In genomic region chr19:42282036-42282762, GRCh38 we compare ENCODE assay signal across 9 cellular contexts. TPM values are rescaled to one million over a fixed set of nuclear protein-coding genes. Genes with fewer than 3 reads are reported as not detected.
DNase-seq lines count a peak whose midpoint lies in the region; ATAC-seq and TF ChIP-seq lines count a peak whose summit lies in the region.
"Had no signal": no experiment of that assay in that cellular context is flagged by ENCODE, and none has a peak within 500 bp of the region (broad histone marks: within the 10 kb centered on the region; RNA-seq: fewer than 3 reads in every experiment).

No MANE protein-coding gene starts in this region.

- H3K9me3 ChIP-seq in aorta (ENCODE audit: control insufficient read depth, low read length), result no peaks in the 10 kb centered on the region

- H3K4me3 Mint-ChIP-seq in natural killer cell (peak overlapping the region; percentile 83), mesothelial cell of epicardium (peak overlapping the region; percentile 72)
- H3K4me3 Mint-ChIP-seq in natural killer cell treated with Interleukin-12 subunit alpha and Interleukin-12 subunit beta and Interleukin-15 and Interleukin-18, amount 100 ng/mL, for 72 hours, result no peak overlapping the region

- H3K27ac Mint-ChIP-seq in natural killer cell (no peak overlapping the region), mesothelial cell of epicardium (peak overlapping the region; percentile 97)
- no peak overlapping the region for H3K27ac Mint-ChIP-seq in natural killer cell treated with Interleukin-12 subunit alpha and Interleukin-12 subunit beta and Interleukin-15 and Interleukin-18, amount 100 ng/mL, for 72 hours

- TF ChIP-seq CTCF in natural killer cell (IDR thresholded peaks at IDR 0.05) (no peak), mesothelial cell of epicardium (IDR thresholded peaks at IDR 0.05; ENCODE audit: unreplicated experiment) (no peak), GM13977 (IDR thresholded peaks at IDR 0.05; ENCODE audit: extremely low read depth, insufficient read depth, missing control alignments) (no peak)

- ATAC-seq in natural killer cell (no peak), aorta (ENCODE audit: low FRiP score) (no peak)
- no peak for ATAC-seq in natural killer cell treated with Interleukin-12 subunit alpha and Interleukin-12 subunit beta and Interleukin-15 and Interleukin-18, amount 100 ng/mL, for 72 hours

- H3K27me3 ChIP-seq in aorta (ENCODE audit: control insufficient read depth in 1 of 2, insufficient read depth in 2 of 2, low read length in 1 of 2), result no peaks in the 10 kb centered on the region

- 25 to 29% methylated on average over 5 of the region's 5 CpGs for WGBS in aorta, 2 donors

- in situ Hi-C loops in GM13977 (cut with MboI; ENCODE audit: low pct_unique_long_range_greater_than_20kb, low sequenced_read_pairs, unreplicated experiment), result loop anchor here (25.0 kb wide), 1 partner anchor 170 kb away; no protein-coding TSS in a partner anchor

- H3K27me3 Mint-ChIP-seq in natural killer cell (ENCODE audit: low read depth in 2 of 2) (no peaks in the 10 kb centered on the region), mesothelial cell of epicardium (ENCODE audit: low read depth) (no peaks in the 10 kb centered on the region)
- no peaks in the 10 kb centered on the region for H3K27me3 Mint-ChIP-seq in natural killer cell treated with Interleukin-12 subunit alpha and Interleukin-12 subunit beta and Interleukin-15 and Interleukin-18, amount 100 ng/mL, for 72 hours

- intact Hi-C loops in natural killer cell (cut with micrococcal nuclease) (loop anchor here (2.0 to 5.0 kb wide), 2 partner anchors 80 to 149 kb away; partner anchors contain the start of gene POU2F2), aorta (cut with DNase I) (loop anchor here in 1 of 2 donors (2.0 kb wide), 1 partner anchor 27 kb away; the partner anchor contains the start of gene ERF)

- H3K4me1 Mint-ChIP-seq in natural killer cell (peaks cover 31 to 38% of the 10 kb centered on the region in 2 donors), mesothelial cell of epicardium (peaks cover 56% of the 10 kb centered on the region)
- H3K4me1 Mint-ChIP-seq in natural killer cell treated with Interleukin-12 subunit alpha and Interleukin-12 subunit beta and Interleukin-15 and Interleukin-18, amount 100 ng/mL, for 72 hours (ENCODE audit: low read depth in 2 of 2), result peaks cover 39 to 45% of the 10 kb centered on the region in 2 donors

- no peaks in the 10 kb centered on the region for H3K36me3 ChIP-seq in aorta (ENCODE audit: control insufficient read depth in 1 of 2, insufficient read depth in 2 of 2, low read length in 1 of 2)

- peaks cover 0 to 3% of the 10 kb centered on the region in 2 donors for H3K4me1 ChIP-seq in aorta (ENCODE audit: control insufficient read depth in 1 of 2, insufficient read depth in 2 of 2, low read length in 2 of 2)

- H3K27ac ChIP-seq in caudate nucleus (ENCODE audit: low read depth, low read length), result peak overlapping the region; percentile 99
- H3K27ac ChIP-seq in aorta (ENCODE audit: low read depth in 1 of 2, low read length in 2 of 2), result peak overlapping the region; percentile 14 to 76

- no peak overlapping the region for H3K4me3 ChIP-seq in aorta (ENCODE audit: low read length in 2 of 2)

- no peak for DNase-seq in natural killer cell
- DNase-seq in natural killer cell treated with Interleukin-12 subunit alpha and Interleukin-12 subunit beta and Interleukin-15 and Interleukin-18, amount 100 ng/mL, for 72 hours (ENCODE audit: low spot score), result no peak
- DNase-seq in caudate nucleus (lab: John Stamatoyannopoulos, UW), result peak in 1 of 61 donors; percentile 33
- DNase-seq in mesothelial cell of epicardium (ENCODE audit: low spot score in 2 of 2, unreplicated experiment in 2 of 2), result no peak
- no peak for DNase-seq in aorta
- no peak for DNase-seq in AG08396 (ENCODE audit: low spot score)
- DNase-seq in cerebellum (ENCODE audit: low spot score), result no peak
- DNase-seq in GM13977 (ENCODE audit: low spot score), result no peak

- H3K36me3 Mint-ChIP-seq in natural killer cell (no peaks in the 10 kb centered on the region), mesothelial cell of epicardium (no peaks in the 10 kb centered on the region)
- no peaks in the 10 kb centered on the region for H3K36me3 Mint-ChIP-seq in natural killer cell treated with Interleukin-12 subunit alpha and Interleukin-12 subunit beta and Interleukin-15 and Interleukin-18, amount 100 ng/mL, for 72 hours

- H3K9me3 Mint-ChIP-seq in natural killer cell (no peaks in the 10 kb centered on the region), mesothelial cell of epicardium (no peaks in the 10 kb centered on the region)
- H3K9me3 Mint-ChIP-seq in natural killer cell treated with Interleukin-12 subunit alpha and Interleukin-12 subunit beta and Interleukin-15 and Interleukin-18, amount 100 ng/mL, for 72 hours, result no peaks in the 10 kb centered on the region

RNA-seq across cellular contexts. Expression of gene CIC, which starts 13.1 kb away (rescaled TPM):
- 100 to 1,000 TPM in 2 of 3 donors, 10 to 100 TPM in 1; 95.4 to 121 (median 108) TPM for total RNA-seq in natural killer cell
- 100 to 1,000 TPM; 110 to 115 TPM for total RNA-seq in natural killer cell treated with Interleukin-12 subunit alpha and Interleukin-12 subunit beta and Interleukin-15 and Interleukin-18, amount 100 ng/mL, for 72 hours
- 84.0 to 90.9 TPM (median 90.8 TPM) in 3 replicates for total RNA-seq in mesothelial cell of epicardium
- total RNA-seq in aorta, result 100 to 1,000 TPM; 103 to 104 TPM
- polyA plus RNA-seq in aorta, result 10 to 100 TPM; 14.3 to 44.6 TPM
- total RNA-seq in cerebellum, result 24.0 TPM

RNA-seq across cellular contexts. Expression of gene PRR19, which starts 19.7 kb away (rescaled TPM):
- total RNA-seq in natural killer cell (not detected), mesothelial cell of epicardium (1.3 to 2.0 TPM (median 1.7 TPM) in 3 replicates), aorta (under 1 TPM; 0.23 to 0.45 TPM), cerebellum (1.4 TPM)
- total RNA-seq in natural killer cell treated with Interleukin-12 subunit alpha and Interleukin-12 subunit beta and Interleukin-15 and Interleukin-18, amount 100 ng/mL, for 72 hours, result 1 to 10 TPM in 1 of 2 donors, under 1 TPM in 1; 0.64 to 1.0 TPM
- polyA plus RNA-seq in aorta, result not detected

RNA-seq across cellular contexts. Expression of gene PAFAH1B3, which starts 20.2 kb away (rescaled TPM):
- total RNA-seq in natural killer cell, result 1 to 10 TPM; 6.1 to 8.9 (median 7.9) TPM
- 10 to 100 TPM; 16.9 to 40.2 TPM for total RNA-seq in natural killer cell treated with Interleukin-12 subunit alpha and Interleukin-12 subunit beta and Interleukin-15 and Interleukin-18, amount 100 ng/mL, for 72 hours
- 81.2 to 91.0 TPM (median 88.5 TPM) in 3 replicates for total RNA-seq in mesothelial cell of epicardium
- 1 to 10 TPM; 4.8 to 9.3 TPM for total RNA-seq in aorta
- polyA plus RNA-seq in aorta, result 1 to 10 TPM; 2.3 to 8.4 TPM
- total RNA-seq in cerebellum, result 83.7 TPM

RNA-seq across cellular contexts. Expression of gene ERF, which starts 27.3 kb away (rescaled TPM):
- total RNA-seq in natural killer cell, result 100 to 1,000 TPM in 1 of 3 donors, 10 to 100 TPM in 2; 58.3 to 115 (median 75.6) TPM
- total RNA-seq in natural killer cell treated with Interleukin-12 subunit alpha and Interleukin-12 subunit beta and Interleukin-15 and Interleukin-18, amount 100 ng/mL, for 72 hours, result 10 to 100 TPM; 29.5 to 47.8 TPM
- total RNA-seq in mesothelial cell of epicardium, result 90.4 to 106 TPM (median 92.1 TPM) in 3 replicates
- 10 to 100 TPM; 74.9 to 99.5 TPM for total RNA-seq in aorta
- 10 to 100 TPM; 19.7 to 44.2 TPM for polyA plus RNA-seq in aorta
- total RNA-seq in cerebellum, result 9.2 TPM

RNA-seq across cellular contexts. Expression of gene TMEM145, which starts 30.9 kb away (rescaled TPM):
- total RNA-seq in natural killer cell, result not detected
- total RNA-seq in natural killer cell treated with Interleukin-12 subunit alpha and Interleukin-12 subunit beta and Interleukin-15 and Interleukin-18, amount 100 ng/mL, for 72 hours, result 1 to 10 TPM; 1.4 to 1.6 TPM
- 0.25 to 0.92 TPM (median 0.42 TPM) in 3 replicates for total RNA-seq in mesothelial cell of epicardium
- not detected for total RNA-seq in aorta
- not detected for polyA plus RNA-seq in aorta
- 40.8 TPM for total RNA-seq in cerebellum
- total RNA-seq: subcutaneous adipose tissue had no signal
